In genomic region chr10:31924833-31925232, GRCh38 we compare ENCODE assay signal across 12 cellular contexts.
"Had no signal": no experiment of that assay in that cellular context is flagged by ENCODE, and none has a peak within 500 bp of the region (broad histone marks: within the 10 kb centered on the region; RNA-seq: fewer than 3 reads in every experiment).

No MANE protein-coding gene starts in this region.

- H3K4me3 Mint-ChIP-seq: central memory CD8-positive, alpha-beta T cell had no signal

- H3K9me3 Mint-ChIP-seq: central memory CD8-positive, alpha-beta T cell had no signal

- H3K36me3 ChIP-seq: pancreas, stomach, thoracic aorta, uterus had no signal

- DNase-seq: activated CD8-positive, alpha-beta memory T cell treated with anti-CD3 and anti-CD28 coated beads for 24 hours; activated effector memory CD4-positive, alpha-beta T cell treated with anti-CD3 and anti-CD28 coated beads, Interleukin-2, amount 50 U/mL, for 16 hours; amygdala; effector memory CD4-positive, alpha-beta T cell; left ventricle myocardium superior; pancreas; stomach; uterus had no signal

- H3K27ac Mint-ChIP-seq: brain had no signal

- H3K9me3 ChIP-seq: pancreas, stomach, thoracic aorta, uterus had no signal

- H3K27ac ChIP-seq: epithelial cell of prostate, thoracic aorta, uterus had no signal

- H3K4me1 ChIP-seq: uterus had no signal

- H3K4me3 ChIP-seq: pancreas, stomach, thoracic aorta, uterus had no signal

- H3K27me3 ChIP-seq: pancreas, stomach, uterus had no signal

- H3K27me3 Mint-ChIP-seq: central memory CD8-positive, alpha-beta T cell had no signal

- ATAC-seq: left ventricle myocardium superior, pancreas had no signal
